8 cellular contexts compared by ENCODE assay signal in the genomic region with DNA sequence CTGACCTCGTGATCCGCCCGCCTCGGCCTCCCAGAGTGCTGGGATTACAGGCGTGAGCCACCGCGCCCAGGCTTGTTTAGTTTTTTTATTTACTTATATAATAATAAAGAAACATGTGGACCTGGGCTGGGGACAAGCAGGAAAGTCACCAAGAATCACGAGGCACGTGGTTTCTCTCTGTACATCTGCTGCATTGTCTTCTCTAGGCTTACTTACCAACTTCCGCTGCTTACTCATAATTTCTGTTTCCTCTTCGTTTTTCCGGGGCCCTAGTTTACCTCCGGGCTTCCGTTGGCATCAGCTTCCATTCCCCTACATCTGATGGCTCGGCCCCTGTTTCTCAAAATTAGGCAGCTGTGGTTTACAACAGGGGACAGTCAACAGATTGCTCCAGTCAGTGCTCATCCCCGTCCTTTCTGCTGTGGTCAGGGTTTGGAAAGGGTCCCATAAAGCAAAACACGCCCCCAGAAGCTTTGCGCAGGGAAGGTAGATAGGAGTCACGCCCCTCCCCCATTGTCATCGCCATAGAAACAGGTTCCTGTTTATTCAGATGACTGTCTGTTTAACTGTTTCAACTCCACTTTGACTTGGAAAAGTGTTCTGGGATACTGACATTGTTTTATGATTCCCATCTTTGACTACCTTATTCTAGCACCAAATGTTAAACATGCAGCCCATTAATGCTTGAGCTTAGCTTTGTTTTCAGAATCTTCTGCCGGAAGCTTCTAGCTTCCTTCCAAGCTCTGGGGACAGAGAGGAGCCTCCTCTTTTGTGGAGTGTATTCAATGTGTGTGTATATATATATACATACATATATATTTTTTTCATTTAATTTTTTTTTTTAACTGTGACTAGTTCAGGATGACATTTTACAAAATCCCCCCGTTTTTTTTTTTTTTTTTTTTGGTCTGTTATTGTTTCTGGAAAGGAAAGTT. TPM values are rescaled to one million over a fixed set of nuclear protein-coding genes. Genes with fewer than 3 reads are reported as not detected.
DNase-seq lines count a peak whose midpoint lies in the region; ATAC-seq and TF ChIP-seq lines count a peak whose summit lies in the region.

No MANE protein-coding gene starts in this region.

- peaks cover 9% of the 10 kb centered on the region for H3K4me1 ChIP-seq in mesodermal cell (ENCODE audit: control insufficient read depth, insufficient read depth, low read length, poor library complexity, severe bottlenecking)

- WGBS in mesodermal cell (ENCODE audit: insufficient coverage in 2 of 2), 2 experiments, result 66 to 81% methylated on average over 12 to 17 of the region's 22 CpGs

- intact Hi-C loops in dorsolateral prefrontal cortex (cut with DNase I), result no loop called here

- POLR2A ChIA-PET in AG04450 (lab: Yijun Ruan, JAX), result interaction anchor here (0.6 to 0.7 kb wide), 2 partner anchors 27 to 966 kb away, joined by 3 to 6 read pairs; no protein-coding TSS in a partner anchor

- H3K27ac ChIP-seq in AG04450 (ENCODE audit: low read depth, low read length) (peak overlapping the region; percentile 39), dorsolateral prefrontal cortex (peak overlapping the region in 14 of 59 donors; percentile 3 to 63 (median 38)), mesodermal cell (ENCODE audit: low read depth, low read length, severe bottlenecking) (peak overlapping the region; percentile 83)

- peak; percentile 52 for ATAC-seq in GM19455 (IDR thresholded peaks at IDR 0.05; ENCODE audit: unreplicated experiment)

- DNase-seq in AG04450 (ENCODE audit: low read depth, low spot score) (peak; percentile 30), LHCN-M2 (ENCODE audit: low read depth) (peak; percentile 88), dorsolateral prefrontal cortex (peak in 4 of 10 donors; percentile 7 to 52 (median 42)), NCI-H1436 (lab: John Stamatoyannopoulos, UW) (no peak)
- peak; percentile 57 to 61 for DNase-seq in activated CD4-positive, alpha-beta T cell treated with anti-CD3 and anti-CD28 coated beads for 24 hours (ENCODE audit: low read depth in 2 of 2)
- peak; percentile 46 to 66 for DNase-seq in stimulated activated CD8-positive, alpha-beta memory T cell treated with anti-CD3 and anti-CD28 coated beads, Interleukin-2, amount 100 ng/mL, for 48 hours (ENCODE audit: low read depth in 2 of 2)

- CTCF ChIA-PET in AG04450 (lab: Charles Lee), result no interaction called here

- H3K4me3 ChIP-seq in AG04450 (ENCODE audit: low read depth, low read length) (peak overlapping the region; percentile 18), dorsolateral prefrontal cortex (peak overlapping the region in 33 of 59 donors; percentile 3 to 49 (median 24)), mesodermal cell (ENCODE audit: extremely low read depth, insufficient read depth, low read length, poor library complexity, severe bottlenecking) (no peak overlapping the region)

- H3K27me3 ChIP-seq in AG04450 (ENCODE audit: control insufficient read depth, insufficient read depth, low read length), result no peaks in the 10 kb centered on the region
- peaks cover 0 to 7% (median 0%) of the 10 kb centered on the region in 45 donors for H3K27me3 ChIP-seq in dorsolateral prefrontal cortex

- TF ChIP-seq CTCF in AG04450 (IDR thresholded peaks at IDR 0.05; ENCODE audit: low read depth, low read length) (no peak), dorsolateral prefrontal cortex (IDR thresholded peaks at IDR 0.05 in 54 of 56, conservative IDR thresholded peaks at IDR 0.05 in 2 of 56; ENCODE audit: low read depth in 1 of 56, partially characterized antibody in 56 of 56) (no peak)

- H3K9me3 ChIP-seq in AG04450 (ENCODE audit: control insufficient read depth, insufficient read depth, low read length) (no peaks in the 10 kb centered on the region), mesodermal cell (ENCODE audit: control insufficient read depth, low read length) (peaks cover 3% of the 10 kb centered on the region)

- H3K36me3 ChIP-seq in mesodermal cell (ENCODE audit: control insufficient read depth, insufficient read depth, low read length), result no peaks in the 10 kb centered on the region

RNA-seq across cellular contexts. Expression of a gene that starts 32.0 kb away (rescaled TPM):
- 0.88 and 1.3 TPM in 2 replicates for polyA plus RNA-seq in AG04450 (2011; rRNA removed)
- 0.83 and 0.87 TPM in 2 replicates for polyA minus RNA-seq in AG04450 (2011; rRNA and poly(A)+ RNA removed)
- total RNA-seq in LHCN-M2 (2014; rRNA removed), result 1.2 and 2.1 TPM in 2 replicates
- polyA plus RNA-seq in LHCN-M2 (2012), result 0.09 TPM
- total RNA-seq in dorsolateral prefrontal cortex, result 1 to 10 TPM in 106 of 120 experiments, under 1 TPM in 14; 0.38 to 3.3 (median 1.6) TPM
- 0.44 TPM for polyA plus RNA-seq in mesodermal cell (2013, experiment 1 of 2)
- polyA plus RNA-seq in mesodermal cell (2013, experiment 2 of 2), result 0.51 TPM

RNA-seq across cellular contexts. Expression of a gene that starts 50.7 kb away (rescaled TPM):
- polyA plus RNA-seq in AG04450 (2011; rRNA removed), result 95.6 and 117 TPM in 2 replicates
- 55.7 and 57.7 TPM in 2 replicates for polyA minus RNA-seq in AG04450 (2011; rRNA and poly(A)+ RNA removed)
- total RNA-seq in LHCN-M2 (2014; rRNA removed) (210 and 256 TPM in 2 replicates), dorsolateral prefrontal cortex (100 to 1,000 TPM in 2 of 120 experiments, 10 to 100 TPM in 118; 15.6 to 110 (median 54.9) TPM)
- 357 TPM for polyA plus RNA-seq in LHCN-M2 (2012)
- polyA plus RNA-seq in mesodermal cell (2013, experiment 1 of 2), result 203 TPM
- polyA plus RNA-seq in mesodermal cell (2013, experiment 2 of 2), result 188 TPM
